In genomic region chr10:71774916-71775702, GRCh38 we compare ENCODE assay signal across 1 cellular context.
TF ChIP-seq lines count a peak whose summit lies in the region.

No MANE protein-coding gene starts in this region.

TF ChIP-seq in GM12878, 131 proteins besides CTCF, POLR2A, EP300 and RAD21:
- TF ChIP-seq SPI1 (IDR thresholded peaks at IDR 0.05; ENCODE audit: borderline replicate concordance, insufficient read depth, low read depth, low read length) (peak; percentile 26; the same call in 1 of the 2 replicates), KAT2A (conservative IDR thresholded peaks at IDR 0.05; ENCODE audit: control insufficient read depth, low read depth, low read length) (no peak)
TF ChIP-seq in GM12878: peak in this region for 1.
